ENCODE assay signal across 21 cellular contexts in genomic region chr19:5189318-5189607, GRCh38.
"Had no signal": no experiment of that assay in that cellular context is flagged by ENCODE, and none has a peak within 500 bp of the region (broad histone marks: within the 10 kb centered on the region; RNA-seq: fewer than 3 reads in every experiment).

No MANE protein-coding gene starts in this region.

- H3K9me3 ChIP-seq: esophagus muscularis mucosa, left ventricle myocardium inferior, ovary, right lobe of liver, tibial nerve had no signal

- DNase-seq: activated CD4-positive, alpha-beta T cell treated with anti-CD3 and anti-CD28 coated beads, Interleukin-2, amount 50 U/mL, for 1 hour; activated CD4-positive, CD25-positive, alpha-beta regulatory T cell treated with anti-CD3 and anti-CD28 coated beads, Interleukin-2, amount 50 U/mL, for 72 hours; activated gamma-delta T cell treated with Interleukin-2 at 50 U/mL for 16 hours; dermis blood vessel endothelial cell; effector memory CD4-positive, alpha-beta T cell; kidney; left ventricle myocardium inferior; mammary epithelial cell; ovary; right lobe of liver; small intestine; stimulated activated CD4-positive, alpha-beta T cell treated with anti-CD3 and anti-CD28 coated beads, Interleukin-15, amount 100 ng/mL, for 24 hours; stimulated activated CD4-positive, alpha-beta T cell treated with anti-CD3 and anti-CD28 coated beads, Interleukin-2, amount 100 ng/mL, for 48 hours; T-cell had no signal

- H3K27ac ChIP-seq: esophagus muscularis mucosa, left ventricle myocardium inferior, ovary, right lobe of liver, tibial nerve had no signal

- H3K36me3 Mint-ChIP-seq: activated naive CD8-positive, alpha-beta T cell; T-cell had no signal

- ATAC-seq: right lobe of liver, T-cell had no signal

- H3K4me3 ChIP-seq: esophagus muscularis mucosa, left ventricle myocardium inferior, ovary, right lobe of liver, tibial nerve had no signal

- H3K27me3 ChIP-seq: esophagus muscularis mucosa, ovary, right lobe of liver, tibial nerve had no signal

- FAIRE-seq: endothelial cell of umbilical vein, kidney, small intestine, urothelium cell line had no signal

- H3K36me3 ChIP-seq: esophagus muscularis mucosa, left ventricle myocardium inferior, ovary, right lobe of liver, tibial nerve had no signal

- H3K4me3 Mint-ChIP-seq: activated naive CD8-positive, alpha-beta T cell; neural crest cell; stimulated activated naive CD8-positive, alpha-beta T cell treated with anti-CD3 and anti-CD28 coated beads, Interleukin-15, Interleukin-2, amounts not matched to agents 100 ng/mL and 50 ng/mL, for 24 hours; T-cell had no signal

- H3K4me1 ChIP-seq: esophagus muscularis mucosa, left ventricle myocardium inferior, right lobe of liver had no signal

- H3K9me3 Mint-ChIP-seq: neural crest cell; stimulated activated naive CD8-positive, alpha-beta T cell treated with anti-CD3 and anti-CD28 coated beads, Interleukin-15, Interleukin-2, amounts not matched to agents 100 ng/mL and 50 ng/mL, for 24 hours; T-cell had no signal

- H3K27ac Mint-ChIP-seq: activated naive CD8-positive, alpha-beta T cell; stimulated activated naive CD8-positive, alpha-beta T cell treated with anti-CD3 and anti-CD28 coated beads, Interleukin-15, Interleukin-2, amounts not matched to agents 100 ng/mL and 50 ng/mL, for 24 hours; T-cell had no signal
